ENCODE assay signal across 8 cellular contexts in genomic region chr9:117782931-117783788, GRCh38.
DNase-seq lines count a peak whose midpoint lies in the region; ATAC-seq and FAIRE-seq lines count a peak whose summit lies in the region.

No MANE protein-coding gene starts in this region.

- H3K4me3 ChIP-seq in CD8-positive, alpha-beta memory T cell (ENCODE audit: low read length): peak overlapping the region; percentile 33

- H3K36me3 Mint-ChIP-seq in CD8-positive, alpha-beta memory T cell: no peaks in the 10 kb centered on the region

- H3K9me3 Mint-ChIP-seq in CD8-positive, alpha-beta memory T cell: no peaks in the 10 kb centered on the region

- no peaks in the 10 kb centered on the region for H3K36me3 ChIP-seq in CD8-positive, alpha-beta memory T cell (ENCODE audit: insufficient read depth, low read length)

- peaks cover 11% of the 10 kb centered on the region for H3K4me1 ChIP-seq in CD8-positive, alpha-beta memory T cell (ENCODE audit: insufficient read depth, low read length)

- H3K4me1 Mint-ChIP-seq in CD8-positive, alpha-beta memory T cell: peaks cover 6 to 13% (median 9%) of the 10 kb centered on the region in 3 donors

- CTCF ChIA-PET in CD8-positive, alpha-beta memory T cell (lab: Charles Lee): no interaction called here

- H3K9me3 ChIP-seq in CD8-positive, alpha-beta memory T cell (ENCODE audit: low read length): no peaks in the 10 kb centered on the region

- no peak overlapping the region for H3K27ac Mint-ChIP-seq in CD8-positive, alpha-beta memory T cell

- H3K4me3 Mint-ChIP-seq in CD8-positive, alpha-beta memory T cell: no peak overlapping the region

- H3K27ac ChIP-seq in CD8-positive, alpha-beta memory T cell (ENCODE audit: low read depth, low read length): no peak overlapping the region

- POLR2A ChIA-PET in CD8-positive, alpha-beta memory T cell (lab: Charles Lee): no interaction called here

- peak; percentile 66 for ATAC-seq in GM19397 (IDR thresholded peaks at IDR 0.05; ENCODE audit: unreplicated experiment)
- peak; percentile 62 for ATAC-seq in HG03460 (IDR thresholded peaks at IDR 0.05; ENCODE audit: unreplicated experiment)

- H3K27me3 Mint-ChIP-seq in CD8-positive, alpha-beta memory T cell: peaks cover 0 to 3% of the 10 kb centered on the region in 2 donors

- H3K27me3 ChIP-seq in CD8-positive, alpha-beta memory T cell (ENCODE audit: insufficient read depth, low read length, poor library complexity, severe bottlenecking): no peaks in the 10 kb centered on the region

- peak; percentile 81 for FAIRE-seq in endometrium (lab: Jason Lieb, UNC)

- peak; percentile 44 to 69 (median 55) for DNase-seq in CD8-positive, alpha-beta memory T cell
- DNase-seq in NCI-H774 (lab: John Stamatoyannopoulos, UW): peak; percentile 77
- peak; percentile 17 to 28 for DNase-seq in activated CD8-positive, alpha-beta memory T cell treated with anti-CD3 and anti-CD28 coated beads for 1 hour (ENCODE audit: extremely low read depth in 1 of 2, low read depth in 1 of 2)
- DNase-seq in middle frontal gyrus (ENCODE audit: extremely low spot score, low spot score): peak; percentile 88
- peak; percentile 26 for DNase-seq in stimulated activated CD8-positive, alpha-beta memory T cell treated with anti-CD3 and anti-CD28 coated beads, Interleukin-4, amount 100 ng/mL, for 24 hours (ENCODE audit: low read depth)

Comparison
In these comparisons a context has a peak if more than half of its experiments do, and no peak if none do; other contexts are left out.
1. DNase-seq: peak in every context shown above with its lines; median percentile 88 in middle frontal gyrus; 77 in NCI-H774; 55 in CD8-positive, alpha-beta memory T cell; 26 in stimulated activated CD8-positive, alpha-beta memory T cell treated with anti-CD3 and anti-CD28 coated beads, Interleukin-4, amount 100 ng/mL, for 24 hours; 22 in activated CD8-positive, alpha-beta memory T cell treated with anti-CD3 and anti-CD28 coated beads for 1 hour.